In genomic region chr18:63299837-63300787, GRCh38 we compare ENCODE assay signal across 9 cellular contexts. TPM values are rescaled to one million over a fixed set of nuclear protein-coding genes. Genes with fewer than 3 reads are reported as not detected.
DNase-seq lines count a peak whose midpoint lies in the region; ATAC-seq and TF ChIP-seq lines count a peak whose summit lies in the region.
"Had no signal": no experiment of that assay in that cellular context is flagged by ENCODE, and none has a peak within 500 bp of the region (broad histone marks: within the 10 kb centered on the region; RNA-seq: fewer than 3 reads in every experiment).

No MANE protein-coding gene starts in this region.

- in situ Hi-C loops in transverse colon (cut with MboI; ENCODE audit: low pct_ligation_motif_present in 1 of 4, low pct_unique_long_range_greater_than_20kb in 1 of 4, low sequenced_read_pairs in 3 of 4): no loop called here

- H3K4me3 ChIP-seq in right atrium auricular region (no peak overlapping the region), right cardiac atrium (ENCODE audit: low read length) (no peak overlapping the region), transverse colon (no peak overlapping the region), BE2C (ENCODE audit: low read depth, low read length) (no peak overlapping the region)

- DNase-seq in right atrium auricular region (ENCODE audit: low spot score) (peak; percentile 16), right cardiac atrium (no peak), transverse colon (no peak), progenitor cell of endocrine pancreas (ENCODE audit: low spot score, unreplicated experiment) (no peak), BE2C (no peak), cerebellar cortex (ENCODE audit: low spot score) (no peak)
- DNase-seq: caudate nucleus had no signal

- H3K4me1 ChIP-seq in right atrium auricular region (peaks cover 0 to 10% of the 10 kb centered on the region in 2 donors), right cardiac atrium (ENCODE audit: control insufficient read depth, insufficient read depth, low read length) (no peaks in the 10 kb centered on the region), transverse colon (peaks cover 0 to 34% (median 0%) of the 10 kb centered on the region in 4 donors), BE2C (no peaks in the 10 kb centered on the region)

- H3K27ac ChIP-seq in right atrium auricular region: no peak overlapping the region
- no peak overlapping the region for H3K27ac ChIP-seq in right cardiac atrium (ENCODE audit: low read length)
- peak overlapping the region in 3 of 4 donors; percentile 24 to 45 (median 30) for H3K27ac ChIP-seq in transverse colon

- peaks cover 53% of the 10 kb centered on the region for H3K4me1 Mint-ChIP-seq in dendritic cell treated with granulocyte-macrophage colony-stimulating factor and Interleukin-4, amounts not matched to agents 40 ng/mL and 50 ng/mL, for 4 days (ENCODE audit: low read depth)
- H3K4me1 Mint-ChIP-seq in progenitor cell of endocrine pancreas (ENCODE audit: low read depth): no peaks in the 10 kb centered on the region

- H3K4me3 Mint-ChIP-seq in dendritic cell treated with granulocyte-macrophage colony-stimulating factor and Interleukin-4, amounts not matched to agents 40 ng/mL and 50 ng/mL, for 4 days: no peak overlapping the region
- no peak overlapping the region for H3K4me3 Mint-ChIP-seq in progenitor cell of endocrine pancreas (ENCODE audit: low read depth)

- H3K36me3 Mint-ChIP-seq in dendritic cell treated with granulocyte-macrophage colony-stimulating factor and Interleukin-4, amounts not matched to agents 40 ng/mL and 50 ng/mL, for 4 days (ENCODE audit: low read depth): no peaks in the 10 kb centered on the region
- no peaks in the 10 kb centered on the region for H3K36me3 Mint-ChIP-seq in progenitor cell of endocrine pancreas (ENCODE audit: insufficient read depth)

- no peaks in the 10 kb centered on the region for H3K27me3 Mint-ChIP-seq in dendritic cell treated with granulocyte-macrophage colony-stimulating factor and Interleukin-4, amounts not matched to agents 40 ng/mL and 50 ng/mL, for 4 days
- H3K27me3 Mint-ChIP-seq in progenitor cell of endocrine pancreas: no peaks in the 10 kb centered on the region

- H3K36me3 ChIP-seq in right atrium auricular region: no peaks in the 10 kb centered on the region
- no peaks in the 10 kb centered on the region for H3K36me3 ChIP-seq in transverse colon
- peaks cover 5% of the 10 kb centered on the region; the same call in 1 of the 2 replicates for H3K36me3 ChIP-seq in BE2C

- peak overlapping the region; percentile 37 for H3K27ac Mint-ChIP-seq in dendritic cell treated with granulocyte-macrophage colony-stimulating factor and Interleukin-4, amounts not matched to agents 40 ng/mL and 50 ng/mL, for 4 days
- no peak overlapping the region for H3K27ac Mint-ChIP-seq in progenitor cell of endocrine pancreas

- intact Hi-C loops in right cardiac atrium (cut with DNase I): no loop called here
- intact Hi-C loops in dendritic cell treated with granulocyte-macrophage colony-stimulating factor and Interleukin-4, amounts not matched to agents 40 ng/mL and 50 ng/mL, for 4 days (cut with micrococcal nuclease): no loop called here
- intact Hi-C loops in transverse colon (cut with DNase I; ENCODE audit: low total_unique reads): no loop called here

- TF ChIP-seq CTCF in right atrium auricular region (IDR thresholded peaks at IDR 0.05): no peak
- TF ChIP-seq CTCF in transverse colon (IDR thresholded peaks at IDR 0.05): no peak
- no peak for TF ChIP-seq CTCF in progenitor cell of endocrine pancreas (IDR thresholded peaks at IDR 0.05; ENCODE audit: unreplicated experiment)
- TF ChIP-seq CTCF in BE2C (IDR thresholded peaks at IDR 0.05; ENCODE audit: low read depth, low read length): no peak

- no peak for TF ChIP-seq POLR2A in transverse colon (IDR thresholded peaks at IDR 0.05)

- no peaks in the 10 kb centered on the region for H3K27me3 ChIP-seq in right atrium auricular region
- no peaks in the 10 kb centered on the region for H3K27me3 ChIP-seq in right cardiac atrium (ENCODE audit: control insufficient read depth, insufficient read depth)
- no peaks in the 10 kb centered on the region for H3K27me3 ChIP-seq in transverse colon
- no peaks in the 10 kb centered on the region for H3K27me3 ChIP-seq in BE2C

- H3K9me3 ChIP-seq in right atrium auricular region: no peaks in the 10 kb centered on the region
- no peaks in the 10 kb centered on the region for H3K9me3 ChIP-seq in right cardiac atrium (ENCODE audit: control insufficient read depth, low read length)
- no peaks in the 10 kb centered on the region for H3K9me3 ChIP-seq in transverse colon
- H3K9me3 ChIP-seq in BE2C: no peaks in the 10 kb centered on the region

- TF ChIP-seq EP300 in transverse colon (IDR thresholded peaks at IDR 0.05; ENCODE audit: low read depth): no peak

- 81% methylated on average over 7 of the region's 7 CpGs for WGBS in right cardiac atrium
- 67 to 77% methylated on average over 5 to 7 of the region's 7 CpGs for WGBS in transverse colon (ENCODE audit: low coverage in 1 of 2), 2 donors

- ATAC-seq in right cardiac atrium (no peak), HG03354 (IDR thresholded peaks at IDR 0.05; ENCODE audit: poor library complexity, severe bottlenecking, unreplicated experiment) (peak; percentile 64)

- no peaks in the 10 kb centered on the region for H3K9me3 Mint-ChIP-seq in dendritic cell treated with granulocyte-macrophage colony-stimulating factor and Interleukin-4, amounts not matched to agents 40 ng/mL and 50 ng/mL, for 4 days
- H3K9me3 Mint-ChIP-seq in progenitor cell of endocrine pancreas (ENCODE audit: low read depth): no peaks in the 10 kb centered on the region

RNA-seq across cellular contexts. Expression of gene BCL2, which starts 19.5 kb away (rescaled TPM):
- total RNA-seq in right atrium auricular region: 1 to 10 TPM; 6.5 to 8.0 TPM
- total RNA-seq in right cardiac atrium: 1 to 10 TPM; 3.5 to 7.7 (median 4.3) TPM
- polyA plus RNA-seq in right cardiac atrium: 2.7 TPM
- total RNA-seq in transverse colon: 10 to 100 TPM; 14.3 to 34.8 (median 23.5) TPM
- total RNA-seq in progenitor cell of endocrine pancreas: 3.8 and 4.1 TPM in 2 replicates
- 15.4 TPM for polyA plus RNA-seq in BE2C (2012; ENCODE audit: insufficient read depth, insufficient read length, low read depth)

Comparison
In these comparisons a context has a peak if more than half of its experiments do, and no peak if none do; other contexts are left out.
1. H3K27ac ChIP-seq: peak in transverse colon (3 of 4); none in right atrium auricular region (0 of 2) and right cardiac atrium (single experiment).